Comparison of ENCODE assay signal across 23 cellular contexts in the genomic region with DNA sequence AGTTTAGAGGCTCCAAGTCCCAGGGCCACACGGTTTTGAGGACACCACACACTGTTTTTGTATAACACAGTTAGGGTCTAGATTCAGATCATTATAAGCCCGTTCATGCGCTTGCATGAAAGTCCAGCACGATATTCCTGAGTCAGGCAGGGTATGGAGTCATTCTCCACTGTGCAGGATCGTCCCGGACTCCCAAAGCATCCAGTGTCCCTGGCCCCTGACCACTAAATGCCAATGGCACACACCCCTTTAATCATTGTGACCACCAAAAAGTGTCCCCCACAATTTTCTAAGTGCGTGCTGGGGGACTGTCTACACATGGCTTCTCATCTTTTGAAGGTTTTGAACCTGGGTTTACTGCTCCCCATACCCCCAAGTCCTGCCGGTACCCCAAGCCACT. TPM values are rescaled to one million over a fixed set of nuclear protein-coding genes. Genes with fewer than 3 reads are reported as not detected.
DNase-seq lines count a peak whose midpoint lies in the region; ATAC-seq, FAIRE-seq and TF ChIP-seq lines count a peak whose summit lies in the region.
"Had no signal": no experiment of that assay in that cellular context is flagged by ENCODE, and none has a peak within 500 bp of the region (broad histone marks: within the 10 kb centered on the region; RNA-seq: fewer than 3 reads in every experiment).

No MANE protein-coding gene starts in this region.

- no peak overlapping the region for H3K56ac ChIP-seq in H1 (replicated peaks; ENCODE audit: insufficient read length, low read depth, low read length)

- H4K8ac ChIP-seq in H1 (ENCODE audit: extremely low read depth, insufficient read depth, low read length), result no peak overlapping the region

- no peaks in the 10 kb centered on the region for H3K36me3 ChIP-seq in right atrium auricular region
- H3K36me3 ChIP-seq in H1 (ENCODE audit: control insufficient read depth in 2 of 4, insufficient read depth in 4 of 4, low read length in 3 of 4), result no peaks in the 10 kb centered on the region; a peak in 1 of 8 replicates
- no peaks in the 10 kb centered on the region for H3K36me3 ChIP-seq in lung (ENCODE audit: control insufficient read depth in 2 of 2, insufficient read depth in 2 of 2, low read length in 2 of 2)
- H3K36me3 ChIP-seq: BLaER1 had no signal

- TF ChIP-seq RAD21 in H1 (IDR thresholded peaks at IDR 0.05 in 1 of 2, conservative IDR thresholded peaks at IDR 0.05 in 1 of 2; ENCODE audit: low read depth in 2 of 2, low read length in 2 of 2), result no peak

- H3K4me1 ChIP-seq in right atrium auricular region (no peaks in the 10 kb centered on the region), H1 (replicated peaks in 1 of 4; ENCODE audit: control insufficient read depth in 3 of 4, insufficient read depth in 4 of 4, low read length in 3 of 4) (no peaks in the 10 kb centered on the region; a peak in 1 of 7 replicates), lung (ENCODE audit: control insufficient read depth in 2 of 2, insufficient read depth in 2 of 2, low read length in 2 of 2) (peaks cover 0 to 2% of the 10 kb centered on the region in 2 donors), foreskin keratinocyte (no peaks in the 10 kb centered on the region)
- H3K4me1 ChIP-seq: BLaER1, Caco-2 had no signal

- H2BK12ac ChIP-seq in H1 (ENCODE audit: low read depth, low read length), result 0 out of 2 replicates have a peak overlapping the region, but pooled peaks have one; percentile 19

- no peaks in the 10 kb centered on the region for H3K79me2 ChIP-seq in H1 (ENCODE audit: control insufficient read depth in 1 of 2, insufficient read depth in 2 of 2, low read length in 2 of 2)

- H3K4me2 ChIP-seq in H1 (ENCODE audit: insufficient read depth in 1 of 2, low read depth in 2 of 2, low read length in 2 of 2), result no peak overlapping the region
- H3K4me2 ChIP-seq: BLaER1 had no signal

- intact Hi-C loops in Right ventricle myocardium superior (cut with DNase I), result no loop called here

- CTCF ChIA-PET in H1 (lab: Charles Lee; ENCODE audit: partially characterized antibody), result interaction anchor here (1.2 kb wide), 1 partner anchor 9 kb away, joined by 3 read pairs; no protein-coding TSS in a partner anchor

- H3K4me3 ChIP-seq in right atrium auricular region (no peak overlapping the region), H1 (ENCODE audit: extremely low read depth in 1 of 4, insufficient read depth in 2 of 4, low read depth in 3 of 4, low read length in 4 of 4) (no peak overlapping the region), lung (no peak overlapping the region)
- H3K4me3 ChIP-seq: BLaER1, GM12878 had no signal

- no peak overlapping the region for H2BK15ac ChIP-seq in H1 (ENCODE audit: low read length)

- no peak overlapping the region for H3K4ac ChIP-seq in H1 (replicated peaks; ENCODE audit: insufficient read length, low read depth, low read length)

- TF ChIP-seq CTCF in right atrium auricular region (IDR thresholded peaks at IDR 0.05) (no peak), H1 (IDR thresholded peaks at IDR 0.05; ENCODE audit: control extremely low read depth in 1 of 3, insufficient read depth in 1 of 3, low read depth in 1 of 3, low read length in 3 of 3) (no peak), lung (IDR thresholded peaks at IDR 0.05; ENCODE audit: control extremely low read depth, extremely low read depth) (no peak), foreskin keratinocyte (conservative IDR thresholded peaks at IDR 0.05) (no peak)

- no peak overlapping the region for H4K91ac ChIP-seq in H1 (replicated peaks; ENCODE audit: insufficient read length, low read length)

- H3K18ac ChIP-seq in H1 (ENCODE audit: extremely low read depth, low read length), result no peak overlapping the region

- DNase-seq in right atrium auricular region (ENCODE audit: low spot score) (peak; percentile 21), Right ventricle myocardium superior (no peak), H1 (ENCODE audit: low read depth in 1 of 2, low spot score in 2 of 2) (no peak), lung (ENCODE audit: low spot score) (peak; percentile 16), foreskin keratinocyte (no peak), LoVo (ENCODE audit: low spot score) (no peak)
- DNase-seq: Caco-2; CD4-positive, CD25-positive, alpha-beta regulatory T cell; CD8-positive, alpha-beta T cell; DMS79; EL; GDM1; GOT3; H7; HCEC 1CT had no signal

- no peak for TF ChIP-seq POLR2A in H1 (IDR thresholded peaks at IDR 0.05; ENCODE audit: control extremely low read depth in 1 of 2, low read depth in 2 of 2, low read length in 2 of 2)

- H3K9ac ChIP-seq in H1 (replicated peaks in 1 of 4; ENCODE audit: extremely low read depth in 1 of 4, low read depth in 3 of 4, low read length in 3 of 4), result no peak overlapping the region
- H3K9ac ChIP-seq: BLaER1 had no signal

- H3K27me3 ChIP-seq in right atrium auricular region (no peaks in the 10 kb centered on the region), H1 (replicated peaks in 1 of 4; ENCODE audit: control insufficient read depth in 3 of 4, extremely low read depth in 1 of 4, insufficient read depth in 3 of 4, low read length in 3 of 4) (peaks cover 0 to 1% (median 0%) of the 10 kb centered on the region in 4 experiments; a peak in 1 of 7 replicates), lung (ENCODE audit: control insufficient read depth, insufficient read depth) (no peaks in the 10 kb centered on the region), foreskin keratinocyte (no peaks in the 10 kb centered on the region)
- H3K27me3 ChIP-seq: BLaER1 had no signal

- no peak overlapping the region for H4K5ac ChIP-seq in H1 (ENCODE audit: insufficient read length, low read depth, low read length)

- FAIRE-seq in H1 (lab: Jason Lieb, UNC), result no peak
- FAIRE-seq: A204.1, GM12878, GM19239 had no signal

- no peak overlapping the region for H2AK5ac ChIP-seq in H1 (ENCODE audit: low read depth, low read length)

- POLR2A ChIA-PET in H1 (lab: Charles Lee; ENCODE audit: partially characterized antibody), result no interaction called here

- no peak overlapping the region for H3K27ac ChIP-seq in right atrium auricular region
- no peak overlapping the region for H3K27ac ChIP-seq in H1 (ENCODE audit: low read depth, low read length)
- no peak overlapping the region for H3K27ac ChIP-seq in lung (ENCODE audit: low read depth in 1 of 2, low read length in 1 of 2)
- H3K27ac ChIP-seq in foreskin keratinocyte, result no peak overlapping the region
- H3K27ac ChIP-seq: 22Rv1, BLaER1, C4-2B had no signal

- no peak for TF ChIP-seq EP300 in H1 (IDR thresholded peaks at IDR 0.05; ENCODE audit: borderline replicate concordance in 1 of 2, low read depth in 2 of 2, low read length in 2 of 2)

- H3K9me3 ChIP-seq in right atrium auricular region (no peaks in the 10 kb centered on the region), H1 (ENCODE audit: insufficient read depth in 2 of 2, low read depth in 1 of 2, low read length in 1 of 2) (peaks cover 0 to 4% of the 10 kb centered on the region in 2 experiments; a peak in 1 of 4 replicates), lung (ENCODE audit: control insufficient read depth in 2 of 2, insufficient read depth in 1 of 2, low read length in 1 of 2) (no peaks in the 10 kb centered on the region)
- H3K9me3 ChIP-seq: BLaER1, Caco-2 had no signal

- no peak overlapping the region for H2BK20ac ChIP-seq in H1 (ENCODE audit: low read length)

- no peak for ATAC-seq in Right ventricle myocardium superior (ENCODE audit: poor library complexity)
- no peak for ATAC-seq in lung (ENCODE audit: insufficient read depth, low FRiP score)
- ATAC-seq in foreskin keratinocyte, result no peak
- no peak for ATAC-seq in HG02973 (IDR thresholded peaks at IDR 0.05; ENCODE audit: unreplicated experiment)
- no peak for ATAC-seq in HG03342 (IDR thresholded peaks at IDR 0.05; ENCODE audit: unreplicated experiment)
- ATAC-seq: CD8-positive, alpha-beta T cell; GM12878 had no signal

- no peak overlapping the region for H2AFZ ChIP-seq in H1 (ENCODE audit: low read length)

- H2BK120ac ChIP-seq in H1 (replicated peaks; ENCODE audit: low read depth, low read length), result no peak overlapping the region

- 81% methylated on average over 8 of the region's 8 CpGs; no CpG with 5 or more reads in 1 of the 2 experiments for WGBS in H1 (ENCODE audit: extremely low coverage in 1 of 2, insufficient coverage in 1 of 2, insufficient read length in 1 of 2, insufficient replicate concordance in 2 of 2, low coverage in 1 of 2, low lambda C conversion rate in 2 of 2, missing lambda C conversion rate in 1 of 2), 2 experiments
- 93 to 96% methylated on average over 8 of the region's 8 CpGs for WGBS in lung, 2 donors

- no peak overlapping the region for H3K23ac ChIP-seq in H1 (ENCODE audit: insufficient read length)

- H3K23me2 ChIP-seq in H1 (ENCODE audit: low read depth, low read length), result no peaks in the 10 kb centered on the region

- no peak overlapping the region for H3K14ac ChIP-seq in H1 (ENCODE audit: insufficient read length)

- no peaks in the 10 kb centered on the region for H3K79me1 ChIP-seq in H1 (ENCODE audit: low read depth, low read length)

- H4K20me1 ChIP-seq in H1 (replicated peaks in 1 of 2; ENCODE audit: control insufficient read depth in 1 of 2, insufficient read depth in 2 of 2, low read length in 2 of 2), result no peaks in the 10 kb centered on the region
- H4K20me1 ChIP-seq: BLaER1 had no signal

- no peak overlapping the region for H2BK5ac ChIP-seq in H1 (ENCODE audit: low read depth, low read length)

RNA-seq across cellular contexts. Expression of a gene that starts 27.1 kb away (rescaled TPM):
- total RNA-seq in right atrium auricular region (10 to 100 TPM in 1 of 2 donors, 1 to 10 TPM in 1; 7.4 to 27.7 TPM), Right ventricle myocardium superior (4.2 TPM), lung (100 to 1,000 TPM; 139 to 160 TPM), foreskin keratinocyte (147 and 186 TPM in 2 replicates)
- 221 and 231 TPM in 2 replicates for total RNA-seq in H1 (2021; fragmentation: NEBNext Ultra II Directional; extraction: Animal tissue kit (Norgen Biotek cat#: 25700))
- polyA plus RNA-seq in H1 (2011; rRNA removed) (136 and 174 TPM in 2 replicates), lung (10 to 100 TPM; 40.0 to 45.5 TPM), foreskin keratinocyte (57.6 and 75.7 TPM in 2 replicates)
- polyA plus RNA-seq in H1 (2011; cell fraction: cytosol; rRNA removed), result 128 TPM
- polyA plus RNA-seq in H1 (2011; cell fraction: nucleus; rRNA removed), result 286 TPM
- 142 to 208 TPM (median 171 TPM) in 4 replicates for polyA plus RNA-seq in H1 (2012, experiment 1 of 2)
- 95.7 TPM for polyA plus RNA-seq in H1 (2012, experiment 2 of 2)
- polyA plus RNA-seq in H1 (2013, experiment 1 of 2), result 171 TPM
- 161 TPM for polyA plus RNA-seq in H1 (2013, experiment 2 of 2)
- 365 and 371 TPM in 2 replicates for polyA minus RNA-seq in H1 (2011; rRNA and poly(A)+ RNA removed)
- polyA minus RNA-seq in H1 (2011; cell fraction: cytosol; rRNA and poly(A)+ RNA removed), result 155 TPM
- 141 TPM for polyA minus RNA-seq in H1 (2011; cell fraction: nucleus; rRNA and poly(A)+ RNA removed)
- polyA plus RNA-seq: CD4-positive, CD25-positive, alpha-beta regulatory T cell had no signal

RNA-seq across cellular contexts. Expression of a gene that starts 49.8 kb away (rescaled TPM):
- total RNA-seq in right atrium auricular region (10 to 100 TPM; 17.3 to 23.0 TPM), Right ventricle myocardium superior (20.1 TPM), lung (10 to 100 TPM; 66.5 to 72.4 TPM), foreskin keratinocyte (86.0 and 93.4 TPM in 2 replicates)
- total RNA-seq in H1 (2021; fragmentation: NEBNext Ultra II Directional; extraction: Animal tissue kit (Norgen Biotek cat#: 25700)), result 17.0 and 17.7 TPM in 2 replicates
- polyA plus RNA-seq in H1 (2011; rRNA removed) (14.4 and 21.8 TPM in 2 replicates), lung (100 to 1,000 TPM in 1 of 2 donors, 10 to 100 TPM in 1; 35.8 to 103 TPM), foreskin keratinocyte (104 and 115 TPM in 2 replicates)
- polyA plus RNA-seq in H1 (2011; cell fraction: cytosol; rRNA removed), result 19.0 TPM
- 61.7 TPM for polyA plus RNA-seq in H1 (2011; cell fraction: nucleus; rRNA removed)
- polyA plus RNA-seq in H1 (2012, experiment 1 of 2), result 17.4 to 26.8 TPM (median 22.2 TPM) in 4 replicates
- 13.2 TPM for polyA plus RNA-seq in H1 (2012, experiment 2 of 2)
- 9.6 TPM for polyA plus RNA-seq in H1 (2013, experiment 1 of 2)
- 10.0 TPM for polyA plus RNA-seq in H1 (2013, experiment 2 of 2)
- polyA minus RNA-seq in H1 (2011; rRNA and poly(A)+ RNA removed), result 4.2 and 8.0 TPM in 2 replicates
- polyA minus RNA-seq in H1 (2011; cell fraction: cytosol; rRNA and poly(A)+ RNA removed), result 10.1 TPM
- polyA minus RNA-seq in H1 (2011; cell fraction: nucleus; rRNA and poly(A)+ RNA removed), result 19.7 TPM

Comparison
In these comparisons a context has a peak if more than half of its experiments do, and no peak if none do; other contexts are left out.
1. DNase-seq: peak in right atrium auricular region (single experiment) and lung (single experiment); none in Right ventricle myocardium superior (single experiment), H1 (0 of 2), foreskin keratinocyte (0 of 2) and LoVo (single experiment).